In the genomic region with DNA sequence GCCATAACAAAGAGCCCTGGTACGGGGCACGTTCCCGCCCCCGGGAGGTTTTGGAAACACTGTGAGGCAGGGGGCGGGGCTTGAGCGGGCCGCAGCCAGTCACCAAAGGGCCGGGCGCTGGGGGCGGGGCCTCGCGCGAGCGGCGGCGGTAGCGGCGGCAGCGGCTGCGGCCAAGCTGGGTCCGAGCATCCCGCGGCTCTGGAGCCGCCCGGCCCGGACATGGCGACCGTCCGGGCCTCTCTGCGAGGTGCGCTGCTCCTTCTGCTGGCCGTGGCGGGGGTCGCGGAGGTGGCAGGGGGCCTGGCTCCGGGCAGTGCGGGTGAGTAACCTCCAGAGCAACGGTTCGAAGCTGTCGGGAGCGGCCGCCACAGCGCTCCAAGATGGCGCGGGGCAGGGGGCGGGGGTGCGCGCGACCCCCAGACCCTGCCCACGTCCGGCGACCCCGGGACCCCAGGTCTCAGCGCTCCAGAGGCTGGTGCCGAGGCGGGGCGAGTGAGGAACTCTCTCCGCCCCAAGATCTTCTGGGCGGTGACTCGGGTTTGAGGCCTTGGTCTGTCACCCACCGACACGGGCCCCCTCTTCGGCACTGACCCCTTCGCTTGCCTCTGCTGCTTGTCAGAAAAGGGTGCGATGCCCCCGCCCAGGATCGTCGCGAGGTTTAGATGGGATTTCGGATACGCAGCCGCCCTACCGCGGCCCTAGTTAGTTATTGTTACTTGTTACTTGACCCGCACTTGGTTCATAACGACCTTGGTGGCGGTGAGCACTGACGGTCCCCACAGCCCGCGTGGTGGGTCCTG, we compare ENCODE assay signal across 8 cellular contexts. TPM values are rescaled to one million over a fixed set of nuclear protein-coding genes. Genes with fewer than 3 reads are reported as not detected.
DNase-seq lines count a peak whose midpoint lies in the region; ATAC-seq and TF ChIP-seq lines count a peak whose summit lies in the region.

A gene with protein sequence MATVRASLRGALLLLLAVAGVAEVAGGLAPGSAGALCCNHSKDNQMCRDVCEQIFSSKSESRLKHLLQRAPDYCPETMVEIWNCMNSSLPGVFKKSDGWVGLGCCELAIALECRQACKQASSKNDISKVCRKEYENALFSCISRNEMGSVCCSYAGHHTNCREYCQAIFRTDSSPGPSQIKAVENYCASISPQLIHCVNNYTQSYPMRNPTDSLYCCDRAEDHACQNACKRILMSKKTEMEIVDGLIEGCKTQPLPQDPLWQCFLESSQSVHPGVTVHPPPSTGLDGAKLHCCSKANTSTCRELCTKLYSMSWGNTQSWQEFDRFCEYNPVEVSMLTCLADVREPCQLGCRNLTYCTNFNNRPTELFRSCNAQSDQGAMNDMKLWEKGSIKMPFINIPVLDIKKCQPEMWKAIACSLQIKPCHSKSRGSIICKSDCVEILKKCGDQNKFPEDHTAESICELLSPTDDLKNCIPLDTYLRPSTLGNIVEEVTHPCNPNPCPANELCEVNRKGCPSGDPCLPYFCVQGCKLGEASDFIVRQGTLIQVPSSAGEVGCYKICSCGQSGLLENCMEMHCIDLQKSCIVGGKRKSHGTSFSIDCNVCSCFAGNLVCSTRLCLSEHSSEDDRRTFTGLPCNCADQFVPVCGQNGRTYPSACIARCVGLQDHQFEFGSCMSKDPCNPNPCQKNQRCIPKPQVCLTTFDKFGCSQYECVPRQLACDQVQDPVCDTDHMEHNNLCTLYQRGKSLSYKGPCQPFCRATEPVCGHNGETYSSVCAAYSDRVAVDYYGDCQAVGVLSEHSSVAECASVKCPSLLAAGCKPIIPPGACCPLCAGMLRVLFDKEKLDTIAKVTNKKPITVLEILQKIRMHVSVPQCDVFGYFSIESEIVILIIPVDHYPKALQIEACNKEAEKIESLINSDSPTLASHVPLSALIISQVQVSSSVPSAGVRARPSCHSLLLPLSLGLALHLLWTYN (plus strand): TSS at position 134 of the 800 bp plus-strand sequence. CDS start 86 bp downstream, at position 220.

- DNase-seq in G401 (ENCODE audit: low spot score) = peak; percentile 84
- DNase-seq in HCEC 1CT = peak; percentile 87
- DNase-seq in NCI-H1092 (lab: John Stamatoyannopoulos, UW) = peak; percentile 73
- peak; percentile 89 for DNase-seq in right atrium auricular region (ENCODE audit: low spot score)
- DNase-seq in psoas muscle = peak; percentile 92 to 94
- DNase-seq in upper lobe of right lung = peak; percentile 94

- H3K36me3 ChIP-seq in right atrium auricular region (no peaks in the 10 kb centered on the region), psoas muscle (ENCODE audit: insufficient read depth in 1 of 2, low read depth in 1 of 2) (no peaks in the 10 kb centered on the region), upper lobe of right lung (no peaks in the 10 kb centered on the region)

- ATAC-seq in psoas muscle (peak; percentile 92 to 96 (median 94)), upper lobe of right lung (peak; percentile 99)

- TF ChIP-seq CTCF in right atrium auricular region (IDR thresholded peaks at IDR 0.05) (no peak), psoas muscle (IDR thresholded peaks at IDR 0.05) (no peak), upper lobe of right lung (IDR thresholded peaks at IDR 0.05) (no peak)

- H3K27ac ChIP-seq in angular gyrus (ENCODE audit: low read depth, low read length) = peak within 1 kb of the TSS; percentile 62
- peak within 1 kb of the TSS; percentile 79 to 85 for H3K27ac ChIP-seq in right atrium auricular region
- peak within 1 kb of the TSS; percentile 67 for H3K27ac ChIP-seq in psoas muscle
- peak within 1 kb of the TSS; percentile 79 for H3K27ac ChIP-seq in upper lobe of right lung

- H3K4me1 Mint-ChIP-seq in T-helper 1 cell treated with Interleukin-12 subunit alpha and Interleukin-12 subunit beta and Interleukin-4 antibody, amounts not matched to agents 30 μg/mL and 1 μg/mL, for 36 hours (ENCODE audit: low read depth) = peaks cover 21% of the 10 kb centered on the region

- H3K4me3 Mint-ChIP-seq in T-helper 1 cell treated with Interleukin-12 subunit alpha and Interleukin-12 subunit beta and Interleukin-4 antibody, amounts not matched to agents 30 μg/mL and 1 μg/mL, for 36 hours = peak within 1 kb of the TSS; percentile 89

- H3K9me3 ChIP-seq in right atrium auricular region (no peaks in the 10 kb centered on the region), psoas muscle (no peaks in the 10 kb centered on the region), upper lobe of right lung (no peaks in the 10 kb centered on the region)

- no peaks in the 10 kb centered on the region for H3K27me3 ChIP-seq in right atrium auricular region
- peaks cover 0 to 13% (median 4%) of the 10 kb centered on the region in 3 donors for H3K27me3 ChIP-seq in psoas muscle (ENCODE audit: insufficient read depth in 3 of 3, low read length in 2 of 3)
- H3K27me3 ChIP-seq in upper lobe of right lung = no peaks in the 10 kb centered on the region

- no peaks in the 10 kb centered on the region for H3K9me3 Mint-ChIP-seq in T-helper 1 cell treated with Interleukin-12 subunit alpha and Interleukin-12 subunit beta and Interleukin-4 antibody, amounts not matched to agents 30 μg/mL and 1 μg/mL, for 36 hours

- peak within 1 kb of the TSS; percentile 95 to 98 for H3K4me3 ChIP-seq in right atrium auricular region
- peak within 1 kb of the TSS; percentile 77 for H3K4me3 ChIP-seq in psoas muscle
- peak within 1 kb of the TSS; percentile 86 for H3K4me3 ChIP-seq in upper lobe of right lung

- intact Hi-C loops in psoas muscle (cut with DNase I) (no loop called here), upper lobe of right lung (cut with DNase I) (no loop called here)

- WGBS in psoas muscle, 3 donors = 1 to 2% (median 1%) methylated on average over 44 to 80 of the region's 80 CpGs

- H3K27me3 Mint-ChIP-seq in T-helper 1 cell treated with Interleukin-12 subunit alpha and Interleukin-12 subunit beta and Interleukin-4 antibody, amounts not matched to agents 30 μg/mL and 1 μg/mL, for 36 hours (ENCODE audit: low read depth) = peaks cover 20% of the 10 kb centered on the region

- H3K27ac Mint-ChIP-seq in T-helper 1 cell treated with Interleukin-12 subunit alpha and Interleukin-12 subunit beta and Interleukin-4 antibody, amounts not matched to agents 30 μg/mL and 1 μg/mL, for 36 hours = peak within 1 kb of the TSS; percentile 74

- H3K4me1 ChIP-seq in right atrium auricular region (peaks cover 0 to 34% of the 10 kb centered on the region in 2 donors), psoas muscle (peaks cover 12% of the 10 kb centered on the region), upper lobe of right lung (peaks cover 34% of the 10 kb centered on the region)

- no peaks in the 10 kb centered on the region for H3K36me3 Mint-ChIP-seq in T-helper 1 cell treated with Interleukin-12 subunit alpha and Interleukin-12 subunit beta and Interleukin-4 antibody, amounts not matched to agents 30 μg/mL and 1 μg/mL, for 36 hours (ENCODE audit: low read depth)

- in situ Hi-C loops in G401 (cut with HindIII; ENCODE audit: low sequenced_read_pairs) = no loop called here

RNA-seq across cellular contexts. Expression of the gene that starts here (rescaled TPM):
- 2.4 and 9.2 TPM in 2 replicates for total RNA-seq in G401 (2014; rRNA removed; shearing (Covaris generic))
- total RNA-seq in right atrium auricular region = 1 to 10 TPM; 7.6 to 8.9 TPM
- total RNA-seq in psoas muscle = 1 to 10 TPM; 2.0 to 8.0 (median 4.6) TPM
- 1 to 10 TPM; 1.4 to 1.8 (median 1.5) TPM for polyA plus RNA-seq in psoas muscle
- 20.1 TPM for total RNA-seq in upper lobe of right lung

Comparison
In these comparisons a context has a peak if more than half of its experiments do, and no peak if none do; other contexts are left out.
1. Peak in every context shown above with its lines: DNase-seq, ATAC-seq, H3K4me3 ChIP-seq and H3K27ac ChIP-seq.